ENCODE assay signal across 8 cellular contexts in genomic region chrX:989959-990510, GRCh38.
A peak's percentile ranks its signal among the peaks of the same experiment; 100 is the strongest.
DNase-seq lines count a peak whose midpoint lies in the region; ATAC-seq and TF ChIP-seq lines count a peak whose summit lies in the region.

No MANE protein-coding gene starts in this region.

- CTCF ChIA-PET in BJ (lab: Yijun Ruan, JAX): no interaction called here
- CTCF ChIA-PET in activated CD4-positive, alpha-beta T cell treated with anti-CD3 and anti-CD28 coated beads, Interleukin-2, amount 10 ng/mL, durations not matched to agents 7 days and 5 days (lab: Charles Lee): no interaction called here

- TF ChIP-seq CTCF in BJ (IDR thresholded peaks at IDR 0.05; ENCODE audit: insufficient read depth, low read depth, low read length) (no peak), suprapubic skin (IDR thresholded peaks at IDR 0.05) (no peak)

- H3K4me1 ChIP-seq in effector memory CD4-positive, alpha-beta T cell (ENCODE audit: control insufficient read depth, insufficient read depth, low read length, poor library complexity, severe bottlenecking): no peaks in the 10 kb centered on the region
- H3K4me1 ChIP-seq in suprapubic skin: no peaks in the 10 kb centered on the region

- no peaks in the 10 kb centered on the region for H3K4me1 Mint-ChIP-seq in activated CD4-positive, alpha-beta T cell treated with anti-CD3 and anti-CD28 coated beads, Interleukin-2, amount 10 ng/mL, durations not matched to agents 7 days and 5 days
- H3K4me1 Mint-ChIP-seq in naive B cell: peaks cover 10 to 15% (median 11%) of the 10 kb centered on the region in 3 donors

- peak overlapping the region; percentile 37 for H3K27ac ChIP-seq in effector memory CD4-positive, alpha-beta T cell (ENCODE audit: insufficient read depth, low read length, poor library complexity, severe bottlenecking)
- no peak overlapping the region for H3K27ac ChIP-seq in suprapubic skin

- peak overlapping the region; percentile 61 for H3K4me3 Mint-ChIP-seq in activated CD4-positive, alpha-beta T cell treated with anti-CD3 and anti-CD28 coated beads, Interleukin-2, amount 10 ng/mL, durations not matched to agents 7 days and 5 days
- peak overlapping the region; percentile 72 to 95 (median 92) for H3K4me3 Mint-ChIP-seq in naive B cell

- H3K27ac Mint-ChIP-seq in activated CD4-positive, alpha-beta T cell treated with anti-CD3 and anti-CD28 coated beads, Interleukin-2, amount 10 ng/mL, durations not matched to agents 7 days and 5 days: peak overlapping the region; percentile 68
- peak overlapping the region; percentile 92 to 100 (median 98) for H3K27ac Mint-ChIP-seq in naive B cell

- DNase-seq in BJ (ENCODE audit: low read depth) (peak; percentile 100), GM19240 (ENCODE audit: insufficient read length, low spot score) (peak; percentile 60), naive B cell (peak; percentile 91), suprapubic skin (ENCODE audit: low spot score in 2 of 2) (peak; percentile 80 to 87), iPS-NIHi11 (ENCODE audit: low spot score) (no peak)
- peak; percentile 67 for DNase-seq in activated CD4-positive, alpha-beta T cell treated with anti-CD3 and anti-CD28 coated beads, Interleukin-2, amount 10 ng/mL, durations not matched to agents 7 days and 5 days
- peak; percentile 1 to 89 (median 66) for DNase-seq in effector memory CD4-positive, alpha-beta T cell

- POLR2A ChIA-PET in BJ (lab: Charles Lee): no interaction called here
- POLR2A ChIA-PET in activated CD4-positive, alpha-beta T cell treated with anti-CD3 and anti-CD28 coated beads, Interleukin-2, amount 10 ng/mL, durations not matched to agents 7 days and 5 days (lab: Charles Lee): no interaction called here

- TF ChIP-seq RAD21 in Ishikawa (IDR thresholded peaks at IDR 0.05; ENCODE audit: low read depth): no peak

- peaks cover 9% of the 10 kb centered on the region for H3K9me3 ChIP-seq in effector memory CD4-positive, alpha-beta T cell (ENCODE audit: control insufficient read depth, low read length)
- H3K9me3 ChIP-seq in suprapubic skin: peaks cover 5% of the 10 kb centered on the region

- H3K4me3 ChIP-seq in BJ (ENCODE audit: low read depth, low read length) (peak overlapping the region; percentile 34), suprapubic skin (no peak overlapping the region)
- H3K4me3 ChIP-seq in effector memory CD4-positive, alpha-beta T cell (ENCODE audit: insufficient read depth, low read depth, low read length, poor library complexity, severe bottlenecking): peak overlapping the region; percentile 37

- no peaks in the 10 kb centered on the region for H3K27me3 ChIP-seq in BJ (ENCODE audit: control insufficient read depth, insufficient read depth, low read length)
- H3K27me3 ChIP-seq in effector memory CD4-positive, alpha-beta T cell (replicated peaks; ENCODE audit: control insufficient read depth, insufficient read depth, low read length, poor library complexity, severe bottlenecking): no peaks in the 10 kb centered on the region
- H3K27me3 ChIP-seq in suprapubic skin: no peaks in the 10 kb centered on the region

- H3K36me3 Mint-ChIP-seq in activated CD4-positive, alpha-beta T cell treated with anti-CD3 and anti-CD28 coated beads, Interleukin-2, amount 10 ng/mL, durations not matched to agents 7 days and 5 days (ENCODE audit: low read depth): no peaks in the 10 kb centered on the region
- H3K36me3 Mint-ChIP-seq in naive B cell: peaks cover 12 to 23% of the 10 kb centered on the region in 2 donors

- H3K27me3 Mint-ChIP-seq in activated CD4-positive, alpha-beta T cell treated with anti-CD3 and anti-CD28 coated beads, Interleukin-2, amount 10 ng/mL, durations not matched to agents 7 days and 5 days: no peaks in the 10 kb centered on the region
- H3K27me3 Mint-ChIP-seq in naive B cell: no peaks in the 10 kb centered on the region

- WGBS in suprapubic skin: 1% methylated on average over 25 of the region's 25 CpGs

- H3K36me3 ChIP-seq in BJ (ENCODE audit: control insufficient read depth, insufficient read depth, low read length) (no peaks in the 10 kb centered on the region), suprapubic skin (no peaks in the 10 kb centered on the region)
- H3K36me3 ChIP-seq in effector memory CD4-positive, alpha-beta T cell (ENCODE audit: control insufficient read depth, insufficient read depth, low read length): no peaks in the 10 kb centered on the region

- H3K9me3 Mint-ChIP-seq in activated CD4-positive, alpha-beta T cell treated with anti-CD3 and anti-CD28 coated beads, Interleukin-2, amount 10 ng/mL, durations not matched to agents 7 days and 5 days: peaks cover 13% of the 10 kb centered on the region
- peaks cover 15 to 30% (median 27%) of the 10 kb centered on the region in 7 donors for H3K9me3 Mint-ChIP-seq in naive B cell

- peak; percentile 94 to 95 for ATAC-seq in naive B cell (ENCODE audit: low read depth in 2 of 2)

- no peak for TF ChIP-seq POLR2A in suprapubic skin (IDR thresholded peaks at IDR 0.05)

- no peak for TF ChIP-seq EP300 in Ishikawa (IDR thresholded peaks at IDR 0.05; ENCODE audit: borderline replicate concordance)
- no peak for TF ChIP-seq EP300 in suprapubic skin (IDR thresholded peaks at IDR 0.05)

TF ChIP-seq in Ishikawa, 13 proteins besides CTCF, POLR2A, EP300 and RAD21:
- TF ChIP-seq YY1 (IDR thresholded peaks at IDR 0.05; ENCODE audit: low read depth) (peak; percentile 85), FOXM1 (IDR thresholded peaks at IDR 0.05; ENCODE audit: borderline replicate concordance, low read depth) (no peak), TEAD4 (IDR thresholded peaks at IDR 0.05) (no peak)
TF ChIP-seq in Ishikawa: peak in this region for 1.
